12 cellular contexts compared by ENCODE assay signal in genomic region chr10:3652886-3653285, GRCh38.
A peak's percentile ranks its signal among the peaks of the same experiment; 100 is the strongest.
DNase-seq lines count a peak whose midpoint lies in the region; ATAC-seq and TF ChIP-seq lines count a peak whose summit lies in the region.
"Had no signal": no experiment of that assay in that cellular context is flagged by ENCODE, and none has a peak within 500 bp of the region (broad histone marks: within the 10 kb centered on the region; RNA-seq: fewer than 3 reads in every experiment).

No MANE protein-coding gene starts in this region.

- H3K9me3 ChIP-seq in HAP-1 = peaks cover 4% of the 10 kb centered on the region; the same call in 1 of the 2 replicates
- no peaks in the 10 kb centered on the region for H3K9me3 ChIP-seq in body of pancreas

- no peak for TF ChIP-seq POLR2A in body of pancreas (IDR thresholded peaks at IDR 0.05)

- peak overlapping the region; percentile 67 for H3K4me3 Mint-ChIP-seq in stimulated activated naive CD8-positive, alpha-beta T cell treated with anti-CD3 and anti-CD28 coated beads, Interleukin-15, Interleukin-2, amounts not matched to agents 100 ng/mL and 50 ng/mL, for 24 hours
- H3K4me3 Mint-ChIP-seq: brain had no signal

- no peak for TF ChIP-seq CTCF in fibroblast of the aortic adventitia (IDR thresholded peaks at IDR 0.05; ENCODE audit: insufficient read depth, low read length)
- no peak for TF ChIP-seq CTCF in body of pancreas (IDR thresholded peaks at IDR 0.05)

- no peak overlapping the region for H3K27ac Mint-ChIP-seq in stimulated activated naive CD8-positive, alpha-beta T cell treated with anti-CD3 and anti-CD28 coated beads, Interleukin-15, Interleukin-2, amounts not matched to agents 100 ng/mL and 50 ng/mL, for 24 hours
- H3K27ac Mint-ChIP-seq: brain had no signal

- in situ Hi-C loops in HAP-1 (cut with MboI; ENCODE audit: low sequenced_read_pairs) = no loop called here

- H3K4me1 Mint-ChIP-seq in stimulated activated naive CD8-positive, alpha-beta T cell treated with anti-CD3 and anti-CD28 coated beads, Interleukin-15, Interleukin-2, amounts not matched to agents 100 ng/mL and 50 ng/mL, for 24 hours (ENCODE audit: low read depth) = peaks cover 20% of the 10 kb centered on the region

- H3K36me3 Mint-ChIP-seq in stimulated activated naive CD8-positive, alpha-beta T cell treated with anti-CD3 and anti-CD28 coated beads, Interleukin-15, Interleukin-2, amounts not matched to agents 100 ng/mL and 50 ng/mL, for 24 hours (ENCODE audit: low read depth) = no peaks in the 10 kb centered on the region
- H3K36me3 Mint-ChIP-seq: brain, naive B cell had no signal

- peaks cover 29% of the 10 kb centered on the region for H3K27me3 Mint-ChIP-seq in stimulated activated naive CD8-positive, alpha-beta T cell treated with anti-CD3 and anti-CD28 coated beads, Interleukin-15, Interleukin-2, amounts not matched to agents 100 ng/mL and 50 ng/mL, for 24 hours

- H3K36me3 ChIP-seq in HAP-1 (replicated peaks) (no peaks in the 10 kb centered on the region), body of pancreas (replicated peaks in 1 of 2; ENCODE audit: insufficient read depth in 1 of 2, low read depth in 2 of 2) (no peaks in the 10 kb centered on the region)

- ATAC-seq in HG03039 (IDR thresholded peaks at IDR 0.05; ENCODE audit: unreplicated experiment) (no peak), body of pancreas (no peak)

- H3K4me3 ChIP-seq in fibroblast of the aortic adventitia (ENCODE audit: low read depth, low read length) (peak overlapping the region; percentile 61), HAP-1 (no peak overlapping the region), body of pancreas (no peak overlapping the region)

- DNase-seq in activated T-cell treated with anti-CD3 and anti-CD28 coated beads for 24 hours (ENCODE audit: low read depth) (peak; percentile 20), activated T-cell treated with anti-CD3 and anti-CD28 coated beads for 4 hours (no peak), fibroblast of the aortic adventitia (ENCODE audit: low read depth) (peak; percentile 60), HAP-1 (ENCODE audit: low spot score in 2 of 2) (no peak), body of pancreas (no peak)
- DNase-seq in activated CD4-positive, alpha-beta T cell treated with anti-CD3 and anti-CD28 coated beads, Interleukin-2, amount 50 U/mL, for 4 hours = peak; percentile 19 to 29
- DNase-seq: naive B cell, NCI-H526 treated with DMSO at 0.1 percent for 48 hours, T1000 had no signal

- H3K27ac ChIP-seq in body of pancreas = no peak overlapping the region

- H3K9me3 Mint-ChIP-seq in stimulated activated naive CD8-positive, alpha-beta T cell treated with anti-CD3 and anti-CD28 coated beads, Interleukin-15, Interleukin-2, amounts not matched to agents 100 ng/mL and 50 ng/mL, for 24 hours = no peaks in the 10 kb centered on the region

- no peaks in the 10 kb centered on the region for H3K4me1 ChIP-seq in HAP-1
- no peaks in the 10 kb centered on the region for H3K4me1 ChIP-seq in body of pancreas

- H3K27me3 ChIP-seq in HAP-1 (ENCODE audit: low read depth) = no peaks in the 10 kb centered on the region
- no peaks in the 10 kb centered on the region for H3K27me3 ChIP-seq in body of pancreas

- 56 to 68% methylated on average over 13 of the region's 13 CpGs for WGBS in body of pancreas, 2 donors

- intact Hi-C loops in body of pancreas (cut with DNase I) = no loop called here

Comparison
In these comparisons a context has a peak if more than half of its experiments do, and no peak if none do; other contexts are left out.
1. DNase-seq: peak in activated T-cell treated with anti-CD3 and anti-CD28 coated beads for 24 hours (single experiment), activated CD4-positive, alpha-beta T cell treated with anti-CD3 and anti-CD28 coated beads, Interleukin-2, amount 50 U/mL, for 4 hours (2 of 2) and fibroblast of the aortic adventitia (single experiment); none in activated T-cell treated with anti-CD3 and anti-CD28 coated beads for 4 hours (single experiment), HAP-1 (0 of 2) and body of pancreas (0 of 4).